ENCODE assay signal across 25 cellular contexts in the genomic region with DNA sequence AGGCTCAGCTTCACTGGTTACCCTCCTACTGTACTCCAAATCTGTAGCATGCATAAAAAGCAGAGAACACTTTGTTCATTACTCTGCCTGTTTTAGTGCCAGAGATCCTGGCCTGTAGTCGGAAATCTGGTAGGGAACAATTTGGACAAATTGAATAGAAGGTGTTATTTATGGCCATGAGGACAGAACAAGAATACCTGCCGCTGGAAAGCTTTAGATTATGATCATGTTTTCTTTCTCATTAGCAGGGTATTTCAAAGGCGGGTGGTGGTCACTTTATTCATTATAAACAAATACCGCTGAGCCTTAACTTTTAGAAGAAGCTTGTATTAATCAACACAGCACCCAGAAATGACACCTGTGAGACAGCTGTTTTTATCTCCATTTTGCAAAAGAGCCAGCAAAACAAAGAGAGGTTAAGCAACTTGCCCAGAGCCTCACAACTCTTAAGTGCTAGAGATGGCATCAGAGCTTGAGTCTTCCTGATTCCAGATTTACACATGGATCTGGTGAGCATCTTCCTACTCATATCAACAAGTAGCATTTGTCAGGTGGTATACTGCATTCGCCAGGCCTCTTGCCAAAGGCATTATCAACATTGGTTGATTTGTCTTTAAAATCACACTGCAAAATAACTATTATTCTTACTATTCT.
"Had no signal": no experiment of that assay in that cellular context is flagged by ENCODE, and none has a peak within 500 bp of the region (broad histone marks: within the 10 kb centered on the region; RNA-seq: fewer than 3 reads in every experiment).

No MANE protein-coding gene starts in this region.

- H3K4me3 ChIP-seq: left ventricle myocardium inferior, lung, mucosa of descending colon, ovary, prostate gland, skin epidermis, spleen, suprapubic skin, thoracic aorta, tibial artery, upper lobe of right lung had no signal

- H3K27me3 ChIP-seq: ovary, spleen, suprapubic skin, tibial artery, upper lobe of right lung had no signal

- H3K36me3 ChIP-seq: left ventricle myocardium inferior, ovary, prostate gland, spleen, suprapubic skin, thoracic aorta, tibial artery, upper lobe of right lung had no signal

- FAIRE-seq: urothelium cell line had no signal

- ATAC-seq: naive thymus-derived CD4-positive, alpha-beta T cell; natural killer cell treated with Interleukin-12 subunit alpha and Interleukin-12 subunit beta and Interleukin-15 and Interleukin-18, amount 100 ng/mL, for 72 hours; right cardiac atrium; sciatic nerve; stimulated activated effector memory CD8-positive, alpha-beta T cell treated with anti-CD3 and anti-CD28 coated beads, Interleukin-12 subunit alpha, Interleukin-12 subunit beta, amount 100 ng/mL, for 72 hours; upper lobe of right lung had no signal

- H3K27ac ChIP-seq: left ventricle myocardium inferior, ovary, prostate gland, skin epidermis, spleen, suprapubic skin, thoracic aorta, tibial artery, upper lobe of right lung had no signal

- DNase-seq: hypothalamus; immature natural killer cell; islet precursor cell; left ventricle myocardium inferior; midbrain; naive thymus-derived CD4-positive, alpha-beta T cell; ovary; retina; right cardiac atrium; spleen; stimulated activated CD4-positive, alpha-beta T cell treated with anti-CD3 and anti-CD28 coated beads, Interleukin-4, amount 100 ng/mL, for 24 hours; stimulated activated naive CD4-positive, alpha-beta T cell; tibial artery; trophoblast cell; upper lobe of right lung had no signal

- H3K9me3 ChIP-seq: left ventricle myocardium inferior, mucosa of descending colon, ovary, prostate gland, spleen, suprapubic skin, thoracic aorta, tibial artery, upper lobe of right lung had no signal

- H3K4me1 ChIP-seq: prostate gland, spleen, upper lobe of right lung had no signal
